ENCODE assay signal across 1 cellular context in the genomic region with DNA sequence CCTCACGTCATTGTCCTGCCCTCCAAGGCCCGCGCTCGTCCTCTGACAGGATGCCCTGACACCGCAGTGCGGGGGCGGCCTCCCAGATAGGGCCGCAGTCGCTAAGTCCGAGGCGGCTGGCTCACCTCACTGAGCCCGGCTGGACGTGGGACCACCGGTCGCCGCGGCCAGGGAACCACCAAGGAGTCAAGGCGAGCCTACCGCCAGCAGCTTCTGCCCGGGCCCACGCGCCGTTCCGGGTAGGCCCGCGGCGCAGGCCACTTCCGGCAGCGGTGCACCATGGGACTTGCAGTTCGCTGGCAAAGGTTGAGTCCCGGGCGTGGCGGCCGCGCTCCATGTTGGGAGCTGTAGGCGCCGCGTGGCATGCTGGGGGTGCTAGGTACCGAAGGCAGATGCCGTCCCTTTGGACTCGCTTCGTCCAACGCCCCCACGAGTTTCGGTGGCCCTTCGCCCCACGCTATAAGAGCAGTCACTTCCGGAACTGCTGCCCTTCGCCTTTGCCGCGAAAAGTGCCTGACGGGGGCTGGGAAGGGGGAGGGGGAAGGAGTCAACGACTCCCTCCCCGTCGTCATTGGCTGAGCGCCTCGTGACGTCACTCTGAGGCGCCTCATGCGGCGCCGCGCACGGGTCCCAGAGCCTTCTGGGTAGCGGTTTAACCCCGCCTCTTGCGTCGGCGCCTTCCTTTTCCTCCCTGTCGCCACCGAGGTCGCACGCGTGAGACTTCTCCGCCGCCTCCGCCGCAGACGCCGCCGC.
TF ChIP-seq lines count a peak whose summit lies in the region.

A gene (plus strand): TSS at position 681 of the 753 bp plus-strand sequence. CDS start 268 bp downstream, outside the sequence.

TF ChIP-seq in K562, 482 proteins besides CTCF, POLR2A, EP300 and RAD21 (continued from another document and continues in another):
- TF ChIP-seq, protein P1, sequence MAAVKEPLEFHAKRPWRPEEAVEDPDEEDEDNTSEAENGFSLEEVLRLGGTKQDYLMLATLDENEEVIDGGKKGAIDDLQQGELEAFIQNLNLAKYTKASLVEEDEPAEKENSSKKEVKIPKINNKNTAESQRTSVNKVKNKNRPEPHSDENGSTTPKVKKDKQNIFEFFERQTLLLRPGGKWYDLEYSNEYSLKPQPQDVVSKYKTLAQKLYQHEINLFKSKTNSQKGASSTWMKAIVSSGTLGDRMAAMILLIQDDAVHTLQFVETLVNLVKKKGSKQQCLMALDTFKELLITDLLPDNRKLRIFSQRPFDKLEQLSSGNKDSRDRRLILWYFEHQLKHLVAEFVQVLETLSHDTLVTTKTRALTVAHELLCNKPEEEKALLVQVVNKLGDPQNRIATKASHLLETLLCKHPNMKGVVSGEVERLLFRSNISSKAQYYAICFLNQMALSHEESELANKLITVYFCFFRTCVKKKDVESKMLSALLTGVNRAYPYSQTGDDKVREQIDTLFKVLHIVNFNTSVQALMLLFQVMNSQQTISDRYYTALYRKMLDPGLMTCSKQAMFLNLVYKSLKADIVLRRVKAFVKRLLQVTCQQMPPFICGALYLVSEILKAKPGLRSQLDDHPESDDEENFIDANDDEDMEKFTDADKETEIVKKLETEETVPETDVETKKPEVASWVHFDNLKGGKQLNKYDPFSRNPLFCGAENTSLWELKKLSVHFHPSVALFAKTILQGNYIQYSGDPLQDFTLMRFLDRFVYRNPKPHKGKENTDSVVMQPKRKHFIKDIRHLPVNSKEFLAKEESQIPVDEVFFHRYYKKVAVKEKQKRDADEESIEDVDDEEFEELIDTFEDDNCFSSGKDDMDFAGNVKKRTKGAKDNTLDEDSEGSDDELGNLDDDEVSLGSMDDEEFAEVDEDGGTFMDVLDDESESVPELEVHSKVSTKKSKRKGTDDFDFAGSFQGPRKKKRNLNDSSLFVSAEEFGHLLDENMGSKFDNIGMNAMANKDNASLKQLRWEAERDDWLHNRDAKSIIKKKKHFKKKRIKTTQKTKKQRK (IDR thresholded peaks at IDR 0.05; ENCODE audit: borderline replicate concordance, low read depth, low read length), result no peak
- TF ChIP-seq, protein P2, sequence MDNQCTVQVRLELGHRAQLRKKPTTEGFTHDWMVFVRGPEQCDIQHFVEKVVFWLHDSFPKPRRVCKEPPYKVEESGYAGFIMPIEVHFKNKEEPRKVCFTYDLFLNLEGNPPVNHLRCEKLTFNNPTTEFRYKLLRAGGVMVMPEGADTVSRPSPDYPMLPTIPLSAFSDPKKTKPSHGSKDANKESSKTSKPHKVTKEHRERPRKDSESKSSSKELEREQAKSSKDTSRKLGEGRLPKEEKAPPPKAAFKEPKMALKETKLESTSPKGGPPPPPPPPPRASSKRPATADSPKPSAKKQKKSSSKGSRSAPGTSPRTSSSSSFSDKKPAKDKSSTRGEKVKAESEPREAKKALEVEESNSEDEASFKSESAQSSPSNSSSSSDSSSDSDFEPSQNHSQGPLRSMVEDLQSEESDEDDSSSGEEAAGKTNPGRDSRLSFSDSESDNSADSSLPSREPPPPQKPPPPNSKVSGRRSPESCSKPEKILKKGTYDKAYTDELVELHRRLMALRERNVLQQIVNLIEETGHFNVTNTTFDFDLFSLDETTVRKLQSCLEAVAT (IDR thresholded peaks at IDR 0.05), result peak; percentile 53 to 59; a peak in 2 of 4 replicates
- TF ChIP-seq, protein P3, sequence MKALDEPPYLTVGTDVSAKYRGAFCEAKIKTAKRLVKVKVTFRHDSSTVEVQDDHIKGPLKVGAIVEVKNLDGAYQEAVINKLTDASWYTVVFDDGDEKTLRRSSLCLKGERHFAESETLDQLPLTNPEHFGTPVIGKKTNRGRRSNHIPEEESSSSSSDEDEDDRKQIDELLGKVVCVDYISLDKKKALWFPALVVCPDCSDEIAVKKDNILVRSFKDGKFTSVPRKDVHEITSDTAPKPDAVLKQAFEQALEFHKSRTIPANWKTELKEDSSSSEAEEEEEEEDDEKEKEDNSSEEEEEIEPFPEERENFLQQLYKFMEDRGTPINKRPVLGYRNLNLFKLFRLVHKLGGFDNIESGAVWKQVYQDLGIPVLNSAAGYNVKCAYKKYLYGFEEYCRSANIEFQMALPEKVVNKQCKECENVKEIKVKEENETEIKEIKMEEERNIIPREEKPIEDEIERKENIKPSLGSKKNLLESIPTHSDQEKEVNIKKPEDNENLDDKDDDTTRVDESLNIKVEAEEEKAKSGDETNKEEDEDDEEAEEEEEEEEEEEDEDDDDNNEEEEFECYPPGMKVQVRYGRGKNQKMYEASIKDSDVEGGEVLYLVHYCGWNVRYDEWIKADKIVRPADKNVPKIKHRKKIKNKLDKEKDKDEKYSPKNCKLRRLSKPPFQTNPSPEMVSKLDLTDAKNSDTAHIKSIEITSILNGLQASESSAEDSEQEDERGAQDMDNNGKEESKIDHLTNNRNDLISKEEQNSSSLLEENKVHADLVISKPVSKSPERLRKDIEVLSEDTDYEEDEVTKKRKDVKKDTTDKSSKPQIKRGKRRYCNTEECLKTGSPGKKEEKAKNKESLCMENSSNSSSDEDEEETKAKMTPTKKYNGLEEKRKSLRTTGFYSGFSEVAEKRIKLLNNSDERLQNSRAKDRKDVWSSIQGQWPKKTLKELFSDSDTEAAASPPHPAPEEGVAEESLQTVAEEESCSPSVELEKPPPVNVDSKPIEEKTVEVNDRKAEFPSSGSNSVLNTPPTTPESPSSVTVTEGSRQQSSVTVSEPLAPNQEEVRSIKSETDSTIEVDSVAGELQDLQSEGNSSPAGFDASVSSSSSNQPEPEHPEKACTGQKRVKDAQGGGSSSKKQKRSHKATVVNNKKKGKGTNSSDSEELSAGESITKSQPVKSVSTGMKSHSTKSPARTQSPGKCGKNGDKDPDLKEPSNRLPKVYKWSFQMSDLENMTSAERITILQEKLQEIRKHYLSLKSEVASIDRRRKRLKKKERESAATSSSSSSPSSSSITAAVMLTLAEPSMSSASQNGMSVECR (CRISPR knock-in tag; IDR thresholded peaks at IDR 0.05), result peak; percentile 99
- TF ChIP-seq MECOM (CRISPR knock-in tag; IDR thresholded peaks at IDR 0.05) (no peak), PTTG1 (tag; IDR thresholded peaks at IDR 0.05; ENCODE audit: low read depth) (no peak), SRSF9 (IDR thresholded peaks at IDR 0.05; ENCODE audit: borderline replicate concordance, low read depth, low read length) (no peak), ZNF174 (CRISPR knock-in tag; IDR thresholded peaks at IDR 0.05) (no peak), HDGF (IDR thresholded peaks at IDR 0.05) (no peak), ZNF124 (CRISPR knock-in tag; IDR thresholded peaks at IDR 0.05) (no peak), ARNT (IDR thresholded peaks at IDR 0.05) (peak in 1 of 2 experiments; percentile 78; a peak in 2 of 4 replicates), SIN3A (IDR thresholded peaks at IDR 0.05; ENCODE audit: borderline replicate concordance in 2 of 2, control insufficient read depth in 1 of 2, low read depth in 2 of 2, low read length in 2 of 2) (peak; percentile 84 to 92; a peak in 3 of 4 replicates), HDAC6 (IDR thresholded peaks at IDR 0.05; ENCODE audit: low read depth, low read length) (no peak), ZNF668 (CRISPR knock-in tag; IDR thresholded peaks at IDR 0.05) (no peak), ZNF696 (CRISPR knock-in tag; conservative IDR thresholded peaks at IDR 0.05) (no peak), MAFK (IDR thresholded peaks at IDR 0.05; ENCODE audit: low read length) (no peak; the same call in 1 of the 2 replicates), GTF2E2 (tag; IDR thresholded peaks at IDR 0.05) (peak; percentile 88; the same call in 1 of the 2 replicates), FOSL1 (tag; conservative IDR thresholded peaks at IDR 0.05) (peak; percentile 58), ZNF584 (CRISPR knock-in tag; IDR thresholded peaks at IDR 0.05; ENCODE audit: low read depth) (peak; percentile 69; the same call in 1 of the 2 replicates), PRPF4 (IDR thresholded peaks at IDR 0.05; ENCODE audit: insufficient read depth, low read depth, low read length, poor library complexity, severe bottlenecking) (peak; percentile 96), PHF20 (IDR thresholded peaks at IDR 0.05; ENCODE audit: partially characterized antibody) (peak; percentile 85), ZNF282 (CRISPR knock-in tag; IDR thresholded peaks at IDR 0.05) (no peak; the same call in 1 of the 2 replicates), MXI1 (IDR thresholded peaks at IDR 0.05; ENCODE audit: low read depth, low read length) (peak; percentile 73), RFX1 (IDR thresholded peaks at IDR 0.05) (no peak), ZNF830 (CRISPR knock-in tag; IDR thresholded peaks at IDR 0.05) (no peak), ZNF507 (tag; conservative IDR thresholded peaks at IDR 0.05) (no peak), GATAD2A (IDR thresholded peaks at IDR 0.05) (no peak), ZNF140 (CRISPR knock-in tag; IDR thresholded peaks at IDR 0.05) (no peak), NFATC3 (IDR thresholded peaks at IDR 0.05) (no peak), ZNF583 (CRISPR knock-in tag; IDR thresholded peaks at IDR 0.05) (0 out of 2 replicates have a peak, but pooled peaks have one; percentile 66)
- TF ChIP-seq, protein P4, sequence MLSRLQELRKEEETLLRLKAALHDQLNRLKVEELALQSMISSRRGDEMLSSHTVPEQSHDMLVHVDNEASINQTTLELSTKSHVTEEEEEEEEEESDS (CRISPR knock-in tag; IDR thresholded peaks at IDR 0.05), result no peak
- TF ChIP-seq, protein P5, sequence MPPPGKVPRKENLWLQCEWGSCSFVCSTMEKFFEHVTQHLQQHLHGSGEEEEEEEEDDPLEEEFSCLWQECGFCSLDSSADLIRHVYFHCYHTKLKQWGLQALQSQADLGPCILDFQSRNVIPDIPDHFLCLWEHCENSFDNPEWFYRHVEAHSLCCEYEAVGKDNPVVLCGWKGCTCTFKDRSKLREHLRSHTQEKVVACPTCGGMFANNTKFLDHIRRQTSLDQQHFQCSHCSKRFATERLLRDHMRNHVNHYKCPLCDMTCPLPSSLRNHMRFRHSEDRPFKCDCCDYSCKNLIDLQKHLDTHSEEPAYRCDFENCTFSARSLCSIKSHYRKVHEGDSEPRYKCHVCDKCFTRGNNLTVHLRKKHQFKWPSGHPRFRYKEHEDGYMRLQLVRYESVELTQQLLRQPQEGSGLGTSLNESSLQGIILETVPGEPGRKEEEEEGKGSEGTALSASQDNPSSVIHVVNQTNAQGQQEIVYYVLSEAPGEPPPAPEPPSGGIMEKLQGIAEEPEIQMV (tag; conservative IDR thresholded peaks at IDR 0.05; ENCODE audit: low read depth), result no peak
- TF ChIP-seq, protein P6, sequence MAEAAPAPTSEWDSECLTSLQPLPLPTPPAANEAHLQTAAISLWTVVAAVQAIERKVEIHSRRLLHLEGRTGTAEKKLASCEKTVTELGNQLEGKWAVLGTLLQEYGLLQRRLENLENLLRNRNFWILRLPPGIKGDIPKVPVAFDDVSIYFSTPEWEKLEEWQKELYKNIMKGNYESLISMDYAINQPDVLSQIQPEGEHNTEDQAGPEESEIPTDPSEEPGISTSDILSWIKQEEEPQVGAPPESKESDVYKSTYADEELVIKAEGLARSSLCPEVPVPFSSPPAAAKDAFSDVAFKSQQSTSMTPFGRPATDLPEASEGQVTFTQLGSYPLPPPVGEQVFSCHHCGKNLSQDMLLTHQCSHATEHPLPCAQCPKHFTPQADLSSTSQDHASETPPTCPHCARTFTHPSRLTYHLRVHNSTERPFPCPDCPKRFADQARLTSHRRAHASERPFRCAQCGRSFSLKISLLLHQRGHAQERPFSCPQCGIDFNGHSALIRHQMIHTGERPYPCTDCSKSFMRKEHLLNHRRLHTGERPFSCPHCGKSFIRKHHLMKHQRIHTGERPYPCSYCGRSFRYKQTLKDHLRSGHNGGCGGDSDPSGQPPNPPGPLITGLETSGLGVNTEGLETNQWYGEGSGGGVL (CRISPR knock-in tag; IDR thresholded peaks at IDR 0.05), result no peak
- TF ChIP-seq, protein P7, sequence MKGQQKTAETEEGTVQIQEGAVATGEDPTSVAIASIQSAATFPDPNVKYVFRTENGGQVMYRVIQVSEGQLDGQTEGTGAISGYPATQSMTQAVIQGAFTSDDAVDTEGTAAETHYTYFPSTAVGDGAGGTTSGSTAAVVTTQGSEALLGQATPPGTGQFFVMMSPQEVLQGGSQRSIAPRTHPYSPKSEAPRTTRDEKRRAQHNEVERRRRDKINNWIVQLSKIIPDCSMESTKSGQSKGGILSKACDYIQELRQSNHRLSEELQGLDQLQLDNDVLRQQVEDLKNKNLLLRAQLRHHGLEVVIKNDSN (CRISPR knock-in tag; IDR thresholded peaks at IDR 0.05), result peak; percentile 68
- TF ChIP-seq, protein P8, sequence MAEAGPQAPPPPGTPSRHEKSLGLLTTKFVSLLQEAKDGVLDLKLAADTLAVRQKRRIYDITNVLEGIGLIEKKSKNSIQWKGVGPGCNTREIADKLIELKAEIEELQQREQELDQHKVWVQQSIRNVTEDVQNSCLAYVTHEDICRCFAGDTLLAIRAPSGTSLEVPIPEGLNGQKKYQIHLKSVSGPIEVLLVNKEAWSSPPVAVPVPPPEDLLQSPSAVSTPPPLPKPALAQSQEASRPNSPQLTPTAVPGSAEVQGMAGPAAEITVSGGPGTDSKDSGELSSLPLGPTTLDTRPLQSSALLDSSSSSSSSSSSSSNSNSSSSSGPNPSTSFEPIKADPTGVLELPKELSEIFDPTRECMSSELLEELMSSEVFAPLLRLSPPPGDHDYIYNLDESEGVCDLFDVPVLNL (CRISPR knock-in tag; IDR thresholded peaks at IDR 0.05; ENCODE audit: low read depth), result peak; percentile 79
- TF ChIP-seq, protein P9, sequence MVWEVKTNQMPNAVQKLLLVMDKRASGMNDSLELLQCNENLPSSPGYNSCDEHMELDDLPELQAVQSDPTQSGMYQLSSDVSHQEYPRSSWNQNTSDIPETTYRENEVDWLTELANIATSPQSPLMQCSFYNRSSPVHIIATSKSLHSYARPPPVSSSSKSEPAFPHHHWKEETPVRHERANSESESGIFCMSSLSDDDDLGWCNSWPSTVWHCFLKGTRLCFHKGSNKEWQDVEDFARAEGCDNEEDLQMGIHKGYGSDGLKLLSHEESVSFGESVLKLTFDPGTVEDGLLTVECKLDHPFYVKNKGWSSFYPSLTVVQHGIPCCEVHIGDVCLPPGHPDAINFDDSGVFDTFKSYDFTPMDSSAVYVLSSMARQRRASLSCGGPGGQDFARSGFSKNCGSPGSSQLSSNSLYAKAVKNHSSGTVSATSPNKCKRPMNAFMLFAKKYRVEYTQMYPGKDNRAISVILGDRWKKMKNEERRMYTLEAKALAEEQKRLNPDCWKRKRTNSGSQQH (CRISPR knock-in tag; IDR thresholded peaks at IDR 0.05), result peak; percentile 89; the same call in 1 of the 2 replicates
- TF ChIP-seq, protein P10, sequence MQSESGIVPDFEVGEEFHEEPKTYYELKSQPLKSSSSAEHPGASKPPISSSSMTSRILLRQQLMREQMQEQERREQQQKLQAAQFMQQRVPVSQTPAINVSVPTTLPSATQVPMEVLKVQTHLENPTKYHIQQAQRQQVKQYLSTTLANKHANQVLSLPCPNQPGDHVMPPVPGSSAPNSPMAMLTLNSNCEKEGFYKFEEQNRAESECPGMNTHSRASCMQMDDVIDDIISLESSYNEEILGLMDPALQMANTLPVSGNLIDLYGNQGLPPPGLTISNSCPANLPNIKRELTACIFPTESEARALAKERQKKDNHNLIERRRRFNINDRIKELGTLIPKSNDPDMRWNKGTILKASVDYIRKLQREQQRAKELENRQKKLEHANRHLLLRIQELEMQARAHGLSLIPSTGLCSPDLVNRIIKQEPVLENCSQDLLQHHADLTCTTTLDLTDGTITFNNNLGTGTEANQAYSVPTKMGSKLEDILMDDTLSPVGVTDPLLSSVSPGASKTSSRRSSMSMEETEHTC (IDR thresholded peaks at IDR 0.05), result peak; percentile 7; the same call in 1 of the 2 replicates
- TF ChIP-seq, protein P11, sequence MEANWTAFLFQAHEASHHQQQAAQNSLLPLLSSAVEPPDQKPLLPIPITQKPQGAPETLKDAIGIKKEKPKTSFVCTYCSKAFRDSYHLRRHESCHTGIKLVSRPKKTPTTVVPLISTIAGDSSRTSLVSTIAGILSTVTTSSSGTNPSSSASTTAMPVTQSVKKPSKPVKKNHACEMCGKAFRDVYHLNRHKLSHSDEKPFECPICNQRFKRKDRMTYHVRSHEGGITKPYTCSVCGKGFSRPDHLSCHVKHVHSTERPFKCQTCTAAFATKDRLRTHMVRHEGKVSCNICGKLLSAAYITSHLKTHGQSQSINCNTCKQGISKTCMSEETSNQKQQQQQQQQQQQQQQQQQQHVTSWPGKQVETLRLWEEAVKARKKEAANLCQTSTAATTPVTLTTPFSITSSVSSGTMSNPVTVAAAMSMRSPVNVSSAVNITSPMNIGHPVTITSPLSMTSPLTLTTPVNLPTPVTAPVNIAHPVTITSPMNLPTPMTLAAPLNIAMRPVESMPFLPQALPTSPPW (CRISPR knock-in tag; IDR thresholded peaks at IDR 0.05), result peak; percentile 94
